ENCODE assay signal across 1 cellular context in genomic region chr7:28802450-28802849, GRCh38.
A peak's percentile ranks its signal among the peaks of the same experiment; 100 is the strongest.
TF ChIP-seq lines count a peak whose summit lies in the region.

No MANE protein-coding gene starts in this region.

TF ChIP-seq in SK-N-SH, 30 proteins besides CTCF, POLR2A, EP300 and RAD21 (continued from another document):
- no peak for TF ChIP-seq RXRA (IDR thresholded peaks at IDR 0.05; ENCODE audit: borderline replicate concordance, low read depth)
- no peak for TF ChIP-seq GABPA (IDR thresholded peaks at IDR 0.05; ENCODE audit: low read depth)
- TF ChIP-seq TCF12 (IDR thresholded peaks at IDR 0.05): peak; percentile 63
- TF ChIP-seq MAX (IDR thresholded peaks at IDR 0.05; ENCODE audit: low read depth): no peak
- TF ChIP-seq CHD2 (IDR thresholded peaks at IDR 0.05; ENCODE audit: low read length, partially characterized antibody): peak; percentile 86
- peak; percentile 99 for TF ChIP-seq FOXJ3 (CRISPR knock-in tag; IDR thresholded peaks at IDR 0.05)
- TF ChIP-seq NRF1 (IDR thresholded peaks at IDR 0.05; ENCODE audit: low read depth, low read length): no peak
- no peak for TF ChIP-seq REST (IDR thresholded peaks at IDR 0.05; ENCODE audit: low read depth, low read length)
- TF ChIP-seq GATA2 (CRISPR knock-in tag; IDR thresholded peaks at IDR 0.05): peak; percentile 98
- no peak for TF ChIP-seq JUND (IDR thresholded peaks at IDR 0.05)
